ENCODE assay signal across 13 cellular contexts in genomic region chr16:3578121-3578520, GRCh38. TPM values are rescaled to one million over a fixed set of nuclear protein-coding genes. Genes with fewer than 3 reads are reported as not detected.
DNase-seq lines count a peak whose midpoint lies in the region; ATAC-seq and TF ChIP-seq lines count a peak whose summit lies in the region.
"Had no signal": no experiment of that assay in that cellular context is flagged by ENCODE, and none has a peak within 500 bp of the region (broad histone marks: within the 10 kb centered on the region; RNA-seq: fewer than 3 reads in every experiment).

No MANE protein-coding gene starts in this region.

- POLR2A ChIA-PET in CD8-positive, alpha-beta T cell (lab: Charles Lee), result interaction anchor here (0.9 to 1.6 kb wide), 3 partner anchors 35 to 254 kb away, joined by 3 to 4 read pairs (median 4); no protein-coding TSS in a partner anchor
- POLR2A ChIA-PET in activated B cell treated with CpG ODN at 0.5 μM for 24 hours (lab: Charles Lee), result interaction anchor here (1.0 to 1.9 kb wide), 4 partner anchors 29 to 1117 kb away, joined by 4 to 6 read pairs (median 4); partner anchors contain the start of gene SLX4

- TF ChIP-seq CTCF in CD8-positive, alpha-beta T cell (IDR thresholded peaks at IDR 0.05), result no peak
- no peak for TF ChIP-seq CTCF in activated B cell treated with CpG ODN at 0.5 μM for 24 hours (IDR thresholded peaks at IDR 0.05)
- no peak for TF ChIP-seq CTCF in type B pancreatic cell (conservative IDR thresholded peaks at IDR 0.05)

- peaks cover 48% of the 10 kb centered on the region for H3K4me1 ChIP-seq in CD8-positive, alpha-beta T cell (ENCODE audit: insufficient read depth, low read length)
- no peaks in the 10 kb centered on the region for H3K4me1 ChIP-seq in rectal smooth muscle tissue (ENCODE audit: control insufficient read depth, insufficient read depth, low read length)
- H3K4me1 ChIP-seq: adrenal gland, prostate gland had no signal

- peaks cover 24% of the 10 kb centered on the region for H3K36me3 Mint-ChIP-seq in CD8-positive, alpha-beta T cell
- H3K36me3 Mint-ChIP-seq in activated B cell treated with CpG ODN at 0.5 μM for 24 hours (ENCODE audit: low read depth) (peaks cover 19% of the 10 kb centered on the region), type B pancreatic cell (no peaks in the 10 kb centered on the region)
- H3K36me3 Mint-ChIP-seq in activated naive CD4-positive, alpha-beta T cell treated with anti-CD3 and anti-CD28 coated beads, Interleukin-2, amount 50 U/mL, for 24 hours, result peaks cover 3% of the 10 kb centered on the region

- CTCF ChIA-PET in CD8-positive, alpha-beta T cell (lab: Charles Lee), result no interaction called here
- CTCF ChIA-PET in activated B cell treated with CpG ODN at 0.5 μM for 24 hours (lab: Charles Lee), result no interaction called here

- H3K9ac ChIP-seq in rectal smooth muscle tissue (ENCODE audit: low read length), result peak overlapping the region; percentile 40

- DNase-seq in CD8-positive, alpha-beta T cell, result peak in 6 of 7 experiments; percentile 26 to 71 (median 47)
- DNase-seq in activated B cell treated with CpG ODN at 0.5 μM for 24 hours (no peak), NCI-H774 (lab: John Stamatoyannopoulos, UW) (no peak), type B pancreatic cell (ENCODE audit: extremely low spot score, unreplicated experiment) (no peak), NCI-H146 (lab: John Stamatoyannopoulos, UW) (no peak)
- DNase-seq: adrenal gland, erythroblast, SHP77 had no signal

- no peaks in the 10 kb centered on the region for H3K27me3 Mint-ChIP-seq in CD8-positive, alpha-beta T cell (ENCODE audit: low read depth)
- H3K27me3 Mint-ChIP-seq in activated B cell treated with CpG ODN at 0.5 μM for 24 hours (no peaks in the 10 kb centered on the region), type B pancreatic cell (no peaks in the 10 kb centered on the region)
- no peaks in the 10 kb centered on the region for H3K27me3 Mint-ChIP-seq in activated naive CD4-positive, alpha-beta T cell treated with anti-CD3 and anti-CD28 coated beads, Interleukin-2, amount 50 U/mL, for 24 hours

- H3K27me3 ChIP-seq in CD8-positive, alpha-beta T cell (ENCODE audit: insufficient read depth, low read length), result no peaks in the 10 kb centered on the region
- H3K27me3 ChIP-seq in rectal smooth muscle tissue (ENCODE audit: control insufficient read depth, insufficient read depth, low read length), result peaks cover 12% of the 10 kb centered on the region

- peak overlapping the region; percentile 91 for H3K27ac Mint-ChIP-seq in CD8-positive, alpha-beta T cell
- H3K27ac Mint-ChIP-seq in activated B cell treated with CpG ODN at 0.5 μM for 24 hours (peak overlapping the region; percentile 92), type B pancreatic cell (no peak overlapping the region)
- peak overlapping the region; percentile 96 for H3K27ac Mint-ChIP-seq in activated naive CD4-positive, alpha-beta T cell treated with anti-CD3 and anti-CD28 coated beads, Interleukin-2, amount 50 U/mL, for 24 hours

- peak overlapping the region; percentile 47 for H3K4me3 ChIP-seq in CD8-positive, alpha-beta T cell (ENCODE audit: low read depth, low read length)
- peak overlapping the region; percentile 27 for H3K4me3 ChIP-seq in rectal smooth muscle tissue (ENCODE audit: low read length)
- H3K4me3 ChIP-seq: adrenal gland, prostate gland had no signal

- no peaks in the 10 kb centered on the region for H3K9me3 Mint-ChIP-seq in CD8-positive, alpha-beta T cell
- H3K9me3 Mint-ChIP-seq in activated B cell treated with CpG ODN at 0.5 μM for 24 hours, result no peaks in the 10 kb centered on the region
- H3K9me3 Mint-ChIP-seq in activated naive CD4-positive, alpha-beta T cell treated with anti-CD3 and anti-CD28 coated beads, Interleukin-2, amount 50 U/mL, for 24 hours, result no peaks in the 10 kb centered on the region
- H3K9me3 Mint-ChIP-seq in type B pancreatic cell, result no peaks in the 10 kb centered on the region

- intact Hi-C loops in CD8-positive, alpha-beta T cell (cut with DNase I, micrococcal nuclease), result loop anchor here (2.0 to 5.0 kb wide), 2 partner anchors 33 to 76 kb away; partner anchors contain the start of genes CLUAP1 (in 1 of the 2) and SLX4 (in 1 of the 2)
- intact Hi-C loops in activated B cell treated with CpG ODN at 0.5 μM for 24 hours (cut with micrococcal nuclease), result loop anchor here (2.0 kb wide), 1 partner anchor 51 kb away; no protein-coding TSS in a partner anchor

- H3K36me3 ChIP-seq in CD8-positive, alpha-beta T cell (ENCODE audit: insufficient read depth, low read length), result no peaks in the 10 kb centered on the region
- peaks cover 2% of the 10 kb centered on the region for H3K36me3 ChIP-seq in rectal smooth muscle tissue (ENCODE audit: control insufficient read depth, insufficient read depth, low read length)
- H3K36me3 ChIP-seq: adrenal gland, prostate gland had no signal

- H3K4me1 Mint-ChIP-seq in CD8-positive, alpha-beta T cell (ENCODE audit: low read depth), result peaks cover 54% of the 10 kb centered on the region
- H3K4me1 Mint-ChIP-seq in activated B cell treated with CpG ODN at 0.5 μM for 24 hours, result peaks cover 59% of the 10 kb centered on the region
- H3K4me1 Mint-ChIP-seq in activated naive CD4-positive, alpha-beta T cell treated with anti-CD3 and anti-CD28 coated beads, Interleukin-2, amount 50 U/mL, for 24 hours, result peaks cover 65% of the 10 kb centered on the region
- H3K4me1 Mint-ChIP-seq in type B pancreatic cell (ENCODE audit: unreplicated experiment), result peaks cover 21% of the 10 kb centered on the region

- H3K27ac ChIP-seq in CD8-positive, alpha-beta T cell (ENCODE audit: low read depth, low read length), result peak overlapping the region; percentile 75
- no peak overlapping the region for H3K27ac ChIP-seq in rectal smooth muscle tissue (ENCODE audit: low read depth, low read length)
- H3K27ac ChIP-seq: prostate gland had no signal

- H3K4me3 Mint-ChIP-seq in CD8-positive, alpha-beta T cell, result peak overlapping the region; percentile 85
- peak overlapping the region; percentile 78 for H3K4me3 Mint-ChIP-seq in activated B cell treated with CpG ODN at 0.5 μM for 24 hours
- peak overlapping the region; percentile 91 for H3K4me3 Mint-ChIP-seq in activated naive CD4-positive, alpha-beta T cell treated with anti-CD3 and anti-CD28 coated beads, Interleukin-2, amount 50 U/mL, for 24 hours
- H3K4me3 Mint-ChIP-seq in type B pancreatic cell, result no peak overlapping the region

- no peaks in the 10 kb centered on the region for H3K9me3 ChIP-seq in CD8-positive, alpha-beta T cell (ENCODE audit: low read length)
- H3K9me3 ChIP-seq: adrenal gland, prostate gland had no signal

- peak; percentile 48 for ATAC-seq in CD8-positive, alpha-beta T cell
- peak; percentile 27 for ATAC-seq in activated B cell treated with CpG ODN at 0.5 μM for 24 hours (ENCODE audit: low read depth)
- ATAC-seq in HG03432 (IDR thresholded peaks at IDR 0.05; ENCODE audit: unreplicated experiment), result no peak

RNA-seq across cellular contexts. Expression of gene NLRC3, which starts 0.9 kb away (rescaled TPM):
- total RNA-seq in CD8-positive, alpha-beta T cell, result 10 to 100 TPM; 39.5 to 42.9 TPM
- total RNA-seq in activated B cell treated with CpG ODN at 0.5 μM for 24 hours, result 18.5 and 22.2 TPM in 2 replicates
- 0.17 and 0.34 TPM in 2 replicates for total RNA-seq in type B pancreatic cell (ENCODE audit: low replicate concordance)
- total RNA-seq: MCF 10A had no signal

RNA-seq across cellular contexts. Expression of gene SLX4, which starts 33.3 kb away (rescaled TPM):
- total RNA-seq in CD8-positive, alpha-beta T cell, result 1 to 10 TPM; 5.1 to 5.2 TPM
- 11.4 and 13.0 TPM in 2 replicates for total RNA-seq in activated B cell treated with CpG ODN at 0.5 μM for 24 hours
- 7.3 and 13.3 TPM in 2 replicates for total RNA-seq in type B pancreatic cell (ENCODE audit: low replicate concordance)

Comparison
In these comparisons a context has a peak if more than half of its experiments do, and no peak if none do; other contexts are left out.
1. DNase-seq: peak in CD8-positive, alpha-beta T cell (6 of 7); none in activated B cell treated with CpG ODN at 0.5 μM for 24 hours (single experiment), NCI-H774 (single experiment), type B pancreatic cell (single experiment) and NCI-H146 (single experiment).
2. RNA of gene NLRC3, which starts 0.9 kb away (total RNA-seq): 39.5 to 42.9 TPM in CD8-positive, alpha-beta T cell and 18.5 to 22.2 TPM in activated B cell treated with CpG ODN at 0.5 μM for 24 hours; 0.17 to 0.34 TPM in type B pancreatic cell; every median in the first group is over 10 times any median in the second.